Comparison of ENCODE assay signal across 8 cellular contexts in genomic region chr11:4607111-4607510, GRCh38. TPM values are rescaled to one million over a fixed set of nuclear protein-coding genes. Genes with fewer than 3 reads are reported as not detected.
A peak's percentile ranks its signal among the peaks of the same experiment; 100 is the strongest.
DNase-seq lines count a peak whose midpoint lies in the region; ATAC-seq and TF ChIP-seq lines count a peak whose summit lies in the region.

No MANE protein-coding gene starts in this region.

- H3K27ac ChIP-seq in colonic mucosa: peak overlapping the region; percentile 84

- H3K27ac Mint-ChIP-seq in CD14-positive monocyte: peak overlapping the region in 4 of 7 donors; percentile 31 to 90 (median 88)
- peak overlapping the region; percentile 74 to 81 for H3K27ac Mint-ChIP-seq in natural killer cell treated with Interleukin-12 subunit alpha and Interleukin-12 subunit beta and Interleukin-15 and Interleukin-18, amount 100 ng/mL, for 72 hours

- peaks cover 32% of the 10 kb centered on the region for H3K4me1 Mint-ChIP-seq in CD14-positive monocyte
- H3K4me1 Mint-ChIP-seq in natural killer cell treated with Interleukin-12 subunit alpha and Interleukin-12 subunit beta and Interleukin-15 and Interleukin-18, amount 100 ng/mL, for 72 hours (ENCODE audit: low read depth in 2 of 2): peaks cover 31 to 33% of the 10 kb centered on the region in 2 donors

- no peaks in the 10 kb centered on the region for H3K27me3 ChIP-seq in colonic mucosa

- intact Hi-C loops in CD14-positive monocyte (cut with micrococcal nuclease): no loop called here
- intact Hi-C loops in colonic mucosa (cut with DNase I): no loop called here

- H3K9ac ChIP-seq in colonic mucosa (ENCODE audit: low read depth in 2 of 2, low read length in 2 of 2): peak overlapping the region in 1 of 2 donors; percentile 66

- peaks cover 23 to 25% of the 10 kb centered on the region in 2 donors for H3K36me3 Mint-ChIP-seq in CD14-positive monocyte
- peaks cover 8% of the 10 kb centered on the region for H3K36me3 Mint-ChIP-seq in natural killer cell treated with Interleukin-12 subunit alpha and Interleukin-12 subunit beta and Interleukin-15 and Interleukin-18, amount 100 ng/mL, for 72 hours

- peaks cover 0 to 2% (median 0%) of the 10 kb centered on the region in 3 donors for H3K27me3 Mint-ChIP-seq in CD14-positive monocyte (ENCODE audit: low read depth in 3 of 3)
- no peaks in the 10 kb centered on the region for H3K27me3 Mint-ChIP-seq in natural killer cell treated with Interleukin-12 subunit alpha and Interleukin-12 subunit beta and Interleukin-15 and Interleukin-18, amount 100 ng/mL, for 72 hours

- peak overlapping the region; percentile 57 for H3K4me3 ChIP-seq in colonic mucosa

- no peak for ATAC-seq in natural killer cell treated with Interleukin-12 subunit alpha and Interleukin-12 subunit beta and Interleukin-15 and Interleukin-18, amount 100 ng/mL, for 72 hours
- ATAC-seq in GM18858 (IDR thresholded peaks at IDR 0.05; ENCODE audit: unreplicated experiment): no peak

- peak overlapping the region; percentile 92 to 95 for H3K4me3 Mint-ChIP-seq in CD14-positive monocyte
- peak overlapping the region; percentile 84 for H3K4me3 Mint-ChIP-seq in natural killer cell treated with Interleukin-12 subunit alpha and Interleukin-12 subunit beta and Interleukin-15 and Interleukin-18, amount 100 ng/mL, for 72 hours

- DNase-seq in CD14-positive monocyte (ENCODE audit: low spot score) (no peak), LHCN-M2 (ENCODE audit: low read depth) (peak; percentile 13), colonic mucosa (no peak), NCI-H2171 treated with DMSO at 0.1 percent for 48 hours (lab: John Stamatoyannopoulos, UW) (no peak), mesenteric fat pad (ENCODE audit: low spot score) (no peak), amygdala (lab: John Stamatoyannopoulos, UW) (no peak)
- DNase-seq in natural killer cell treated with Interleukin-12 subunit alpha and Interleukin-12 subunit beta and Interleukin-15 and Interleukin-18, amount 100 ng/mL, for 72 hours (ENCODE audit: low spot score): no peak

- H3K36me3 ChIP-seq in colonic mucosa: no peaks in the 10 kb centered on the region

- H3K9me3 ChIP-seq in colonic mucosa: no peaks in the 10 kb centered on the region

- TF ChIP-seq CTCF in CD14-positive monocyte (IDR thresholded peaks at IDR 0.05): no peak
- TF ChIP-seq CTCF in colonic mucosa (IDR thresholded peaks at IDR 0.05): no peak

- no peaks in the 10 kb centered on the region for H3K4me1 ChIP-seq in colonic mucosa

- H3K9me3 Mint-ChIP-seq in CD14-positive monocyte: no peaks in the 10 kb centered on the region
- no peaks in the 10 kb centered on the region for H3K9me3 Mint-ChIP-seq in natural killer cell treated with Interleukin-12 subunit alpha and Interleukin-12 subunit beta and Interleukin-15 and Interleukin-18, amount 100 ng/mL, for 72 hours

RNA-seq across cellular contexts. Expression of gene TRIM68, which starts 0.9 kb away (rescaled TPM):
- 1 to 10 TPM; 3.0 to 4.9 TPM for polyA plus RNA-seq in CD14-positive monocyte
- total RNA-seq in LHCN-M2 (2014; rRNA removed): 13.7 and 19.3 TPM in 2 replicates
- 5.9 TPM for polyA plus RNA-seq in LHCN-M2 (2012)
- 10 to 100 TPM; 13.9 to 20.0 TPM for total RNA-seq in colonic mucosa
- 10 to 100 TPM; 12.6 to 15.3 TPM for total RNA-seq in natural killer cell treated with Interleukin-12 subunit alpha and Interleukin-12 subunit beta and Interleukin-15 and Interleukin-18, amount 100 ng/mL, for 72 hours
- total RNA-seq in mesenteric fat pad: 4.2 TPM

RNA-seq across cellular contexts. Expression of gene OR52I1, which starts 13.3 kb away (rescaled TPM):
- not detected for polyA plus RNA-seq in CD14-positive monocyte
- not detected in 2 replicates for total RNA-seq in LHCN-M2 (2014; rRNA removed)
- polyA plus RNA-seq in LHCN-M2 (2012): not detected
- not detected for total RNA-seq in colonic mucosa
- total RNA-seq in natural killer cell treated with Interleukin-12 subunit alpha and Interleukin-12 subunit beta and Interleukin-15 and Interleukin-18, amount 100 ng/mL, for 72 hours: not detected
- total RNA-seq in mesenteric fat pad: not detected

RNA-seq across cellular contexts. Expression of gene OR52I2, which starts 25.6 kb away (rescaled TPM):
- not detected for polyA plus RNA-seq in CD14-positive monocyte
- total RNA-seq in LHCN-M2 (2014; rRNA removed) (not detected in 2 replicates), colonic mucosa (not detected), mesenteric fat pad (not detected)
- not detected for polyA plus RNA-seq in LHCN-M2 (2012)
- not detected for total RNA-seq in natural killer cell treated with Interleukin-12 subunit alpha and Interleukin-12 subunit beta and Interleukin-15 and Interleukin-18, amount 100 ng/mL, for 72 hours

RNA-seq across cellular contexts. Expression of gene OR51D1, which starts 30.2 kb away (rescaled TPM):
- not detected for polyA plus RNA-seq in CD14-positive monocyte
- total RNA-seq in LHCN-M2 (2014; rRNA removed): not detected in 2 replicates
- polyA plus RNA-seq in LHCN-M2 (2012): not detected
- not detected for total RNA-seq in colonic mucosa
- not detected for total RNA-seq in natural killer cell treated with Interleukin-12 subunit alpha and Interleukin-12 subunit beta and Interleukin-15 and Interleukin-18, amount 100 ng/mL, for 72 hours
- total RNA-seq in mesenteric fat pad: not detected

RNA-seq across cellular contexts. Expression of gene OR51E1, which starts 36.7 kb away (rescaled TPM):
- polyA plus RNA-seq in CD14-positive monocyte: not detected
- total RNA-seq in LHCN-M2 (2014; rRNA removed): not detected in 2 replicates
- polyA plus RNA-seq in LHCN-M2 (2012): not detected
- total RNA-seq in colonic mucosa: 1 to 10 TPM in 1 of 2 donors, under 1 TPM in 1; 0.22 to 1.0 TPM
- not detected for total RNA-seq in natural killer cell treated with Interleukin-12 subunit alpha and Interleukin-12 subunit beta and Interleukin-15 and Interleukin-18, amount 100 ng/mL, for 72 hours
- total RNA-seq in mesenteric fat pad: 1.5 TPM
